ENCODE assay signal across 10 cellular contexts in genomic region chr5:150247726-150248125, GRCh38. TPM values are rescaled to one million over a fixed set of nuclear protein-coding genes. Genes with fewer than 3 reads are reported as not detected.
"Had no signal": no experiment of that assay in that cellular context is flagged by ENCODE, and none has a peak within 500 bp of the region (broad histone marks: within the 10 kb centered on the region; RNA-seq: fewer than 3 reads in every experiment).

No MANE protein-coding gene starts in this region.

- H3K9me3 ChIP-seq: HAP-1 had no signal

- H3K4me3 Mint-ChIP-seq: GM23338, HFFc6, IgD-negative memory B cell had no signal

- H3K4me1 ChIP-seq: HAP-1 had no signal

- DNase-seq: H7, HFFc6 had no signal

- H3K36me3 ChIP-seq: HAP-1 had no signal

- H3K27ac ChIP-seq: HL-60 had no signal

- H3K27ac Mint-ChIP-seq: GM23338, HFFc6, IgD-negative memory B cell had no signal

- FAIRE-seq: HepG2 had no signal

- H3K4me3 ChIP-seq: GM23338, HAP-1 had no signal

- ATAC-seq: HCT116 had no signal

- H3K4me2 ChIP-seq: GM23338 had no signal

- H3K9me3 Mint-ChIP-seq: GM23338, HFFc6, IgD-negative memory B cell had no signal

- H3K4me1 Mint-ChIP-seq: GM23338, IgD-negative memory B cell had no signal

- H2AFZ ChIP-seq: GM23338 had no signal

- H3K36me3 Mint-ChIP-seq: IgD-negative memory B cell had no signal

RNA-seq across cellular contexts. Expression of gene CAMK2A, which starts 41.8 kb away (rescaled TPM):
- total RNA-seq: GM23338, HT1080 had no signal
- polyA plus RNA-seq: HepG2, IgD-negative memory B cell had no signal

RNA-seq across cellular contexts. Expression of gene ARSI, which starts 55.0 kb away (rescaled TPM):
- total RNA-seq: H4 had no signal
- polyA plus RNA-seq: IgD-negative memory B cell had no signal

RNA-seq across cellular contexts. Expression of gene SLC6A7, which starts 57.9 kb away (rescaled TPM):
- total RNA-seq: GM23338, H4, H7, HepG2, HFFc6, HT1080 had no signal
- polyA plus RNA-seq: GM23338, HepG2, IgD-negative memory B cell had no signal
